In genomic region chr17:81329927-81330883, GRCh38 we compare ENCODE assay signal across 10 cellular contexts. TPM values are rescaled to one million over a fixed set of nuclear protein-coding genes. Genes with fewer than 3 reads are reported as not detected.
A peak's percentile ranks its signal among the peaks of the same experiment; 100 is the strongest.
DNase-seq lines count a peak whose midpoint lies in the region; ATAC-seq and TF ChIP-seq lines count a peak whose summit lies in the region.
"Had no signal": no experiment of that assay in that cellular context is flagged by ENCODE, and none has a peak within 500 bp of the region (broad histone marks: within the 10 kb centered on the region; RNA-seq: fewer than 3 reads in every experiment).

No MANE protein-coding gene starts in this region.

- H3K9me3 Mint-ChIP-seq in chondrocyte (ENCODE audit: low read depth): no peaks in the 10 kb centered on the region

- peak overlapping the region; percentile 84 to 88 for H3K27ac ChIP-seq in mucosa of rectum (ENCODE audit: low read depth in 2 of 2, low read length in 2 of 2)
- H3K27ac ChIP-seq in tibial artery: no peak overlapping the region

- no peaks in the 10 kb centered on the region for H3K36me3 ChIP-seq in Loucy (ENCODE audit: insufficient read depth, low read length)
- H3K36me3 ChIP-seq in mucosa of rectum (ENCODE audit: control insufficient read depth in 2 of 2, insufficient read depth in 2 of 2, low read length in 2 of 2): no peaks in the 10 kb centered on the region
- H3K36me3 ChIP-seq in tibial artery: no peaks in the 10 kb centered on the region

- H3K79me2 ChIP-seq in Loucy (ENCODE audit: insufficient read depth, low read length): no peaks in the 10 kb centered on the region

- H3K27me3 Mint-ChIP-seq in chondrocyte (ENCODE audit: low read depth): no peaks in the 10 kb centered on the region

- H3K27ac Mint-ChIP-seq in chondrocyte (ENCODE audit: unreplicated experiment): peak overlapping the region; percentile 41

- no peak overlapping the region for H3K4me3 Mint-ChIP-seq in chondrocyte (ENCODE audit: unreplicated experiment)

- intact Hi-C loops in tibial artery (cut with DNase I; ENCODE audit: low total_unique reads): no loop called here

- H3K9me3 ChIP-seq in Loucy (ENCODE audit: insufficient read depth, low read depth, low read length) (no peaks in the 10 kb centered on the region), mucosa of rectum (ENCODE audit: control insufficient read depth in 2 of 2, low read length in 2 of 2) (no peaks in the 10 kb centered on the region), tibial artery (no peaks in the 10 kb centered on the region)

- no peaks in the 10 kb centered on the region for H3K9me2 ChIP-seq in Loucy (replicated peaks; ENCODE audit: low read depth, low read length)

- no peaks in the 10 kb centered on the region for H3F3A ChIP-seq in Loucy (ENCODE audit: low read depth)

- no peak for ATAC-seq in GM21423 (IDR thresholded peaks at IDR 0.05; ENCODE audit: unreplicated experiment)

- peak overlapping the region; percentile 54 for H3K4me2 ChIP-seq in Loucy (ENCODE audit: low read depth, low read length, poor library complexity, severe bottlenecking)

- H4K20me1 ChIP-seq in Loucy (ENCODE audit: insufficient read depth, low read length, poor library complexity, severe bottlenecking): no peaks in the 10 kb centered on the region

- H3K27me3 ChIP-seq in Loucy (ENCODE audit: insufficient read depth, low read length, poor library complexity, severe bottlenecking) (no peaks in the 10 kb centered on the region), mucosa of rectum (ENCODE audit: control insufficient read depth in 2 of 2, insufficient read depth in 2 of 2, low read length in 2 of 2) (peaks cover 0 to 3% of the 10 kb centered on the region in 2 donors), tibial artery (peaks cover 0 to 77% of the 10 kb centered on the region in 2 donors)

- H3K9ac ChIP-seq in Loucy (ENCODE audit: low read depth, low read length, poor library complexity, severe bottlenecking): peak overlapping the region; percentile 36
- H3K9ac ChIP-seq in mucosa of rectum (ENCODE audit: low read depth in 1 of 2, low read length in 2 of 2): peak overlapping the region; percentile 47 to 66

- H3K36me3 Mint-ChIP-seq in chondrocyte (ENCODE audit: low read depth): no peaks in the 10 kb centered on the region

- H2AFZ ChIP-seq in Loucy (ENCODE audit: low read length): no peak overlapping the region

- H3K4me3 ChIP-seq in AG10803 (ENCODE audit: low read length) (no peak overlapping the region), Loucy (ENCODE audit: low read length, poor library complexity, severe bottlenecking) (peak overlapping the region; percentile 13), mucosa of rectum (ENCODE audit: low read length in 2 of 2) (no peak overlapping the region), tibial artery (no peak overlapping the region)

- peaks cover 33% of the 10 kb centered on the region for H3K4me1 Mint-ChIP-seq in chondrocyte (ENCODE audit: low read depth)

- TF ChIP-seq CTCF in AG10803 (conservative IDR thresholded peaks at IDR 0.05; ENCODE audit: low read length) (0 out of 2 replicates have a peak, but pooled peaks have one; percentile 3), Loucy (conservative IDR thresholded peaks at IDR 0.05; ENCODE audit: low read length) (no peak), chondrocyte (IDR thresholded peaks at IDR 0.05) (peak; percentile 48), tibial artery (IDR thresholded peaks at IDR 0.05) (no peak)

- DNase-seq in AG10803 (ENCODE audit: low read depth) (no peak), chondrocyte (ENCODE audit: low spot score) (no peak), NCI-H1694 (lab: John Stamatoyannopoulos, UW) (no peak), tibial artery (no peak)
- DNase-seq in stimulated activated CD4-positive, alpha-beta T cell treated with anti-CD3 and anti-CD28 coated beads, Interleukin-2, amount 100 ng/mL, for 24 hours: no peak
- DNase-seq: COR-L47, midbrain had no signal

- H3K4me1 ChIP-seq in Loucy (ENCODE audit: insufficient read depth, low read length, poor library complexity, severe bottlenecking) (peaks cover 18% of the 10 kb centered on the region), mucosa of rectum (ENCODE audit: control insufficient read depth in 2 of 2, insufficient read depth in 2 of 2, low read length in 2 of 2) (peaks cover 34 to 35% of the 10 kb centered on the region in 2 donors), tibial artery (peaks cover 0 to 29% (median 15%) of the 10 kb centered on the region in 4 donors)

RNA-seq across cellular contexts. Expression of gene SLC38A10, which starts 35.1 kb away (rescaled TPM):
- total RNA-seq in chondrocyte: 115 to 147 TPM (median 116 TPM) in 3 replicates

Comparison
In these comparisons a context has a peak if more than half of its experiments do, and no peak if none do; other contexts are left out.
1. CTCF ChIP-seq: peak in AG10803 (single experiment) and chondrocyte (single experiment); none in Loucy (single experiment) and tibial artery (0 of 2).
2. H3K27ac ChIP-seq: peak in mucosa of rectum (2 of 2); none in tibial artery (0 of 2).